ENCODE assay signal across 7 cellular contexts in the genomic region with DNA sequence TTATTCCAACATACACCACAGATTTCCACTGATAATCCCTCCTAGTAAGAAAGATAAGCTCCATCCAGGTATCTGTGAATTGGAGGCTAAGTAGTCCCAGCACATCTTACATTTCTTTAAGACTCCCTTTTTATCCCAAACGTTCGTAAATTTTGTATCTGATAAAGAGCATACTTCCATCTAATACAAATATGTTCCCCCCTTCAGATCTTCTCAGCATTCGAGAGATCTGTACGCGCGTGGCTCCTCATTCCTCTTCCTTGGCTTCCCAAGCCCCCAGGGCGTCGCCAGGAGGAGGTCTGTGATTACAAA. TPM values are rescaled to one million over a fixed set of nuclear protein-coding genes. Genes with fewer than 3 reads are reported as not detected.
DNase-seq lines count a peak whose midpoint lies in the region; ATAC-seq and TF ChIP-seq lines count a peak whose summit lies in the region.

No MANE protein-coding gene starts in this region.

- H3K27me3 ChIP-seq in effector memory CD4-positive, alpha-beta T cell (replicated peaks; ENCODE audit: control insufficient read depth, insufficient read depth, low read length, poor library complexity, severe bottlenecking): peaks cover 92% of the 10 kb centered on the region

- peak overlapping the region; percentile 75 for H3K4me3 Mint-ChIP-seq in osteocyte (ENCODE audit: unreplicated experiment)

- H3K27ac Mint-ChIP-seq in osteocyte (ENCODE audit: unreplicated experiment): no peak overlapping the region

- peak; percentile 12 for DNase-seq in NCI-H2107 (lab: John Stamatoyannopoulos, UW)
- no peak for DNase-seq in effector memory CD4-positive, alpha-beta T cell
- no peak for DNase-seq in osteocyte (ENCODE audit: extremely low spot score, unreplicated experiment)
- no peak for DNase-seq in pons (ENCODE audit: low spot score)
- no peak for DNase-seq in HEK293T (ENCODE audit: extremely low spot score)

- no peak for TF ChIP-seq CTCF in osteocyte (IDR thresholded peaks at IDR 0.05)

- peak overlapping the region; percentile 43 for H3K4me3 ChIP-seq in effector memory CD4-positive, alpha-beta T cell (ENCODE audit: insufficient read depth, low read depth, low read length, poor library complexity, severe bottlenecking)

- H3K9ac ChIP-seq in ES-I3 (ENCODE audit: low read depth, low read length): peak overlapping the region; percentile 78

- peaks cover 92% of the 10 kb centered on the region for H3K27me3 Mint-ChIP-seq in osteocyte (ENCODE audit: unreplicated experiment)

- POLR2A ChIA-PET in HEK293T (lab: Yijun Ruan, JAX): no interaction called here

- CTCF ChIA-PET in HEK293T (lab: Yijun Ruan, JAX): no interaction called here

- ATAC-seq in GM18858 (IDR thresholded peaks at IDR 0.05; ENCODE audit: unreplicated experiment): no peak

- H3K9me3 ChIP-seq in ES-I3 (ENCODE audit: control insufficient read depth, insufficient read depth, low read length): no peaks in the 10 kb centered on the region
- H3K9me3 ChIP-seq in effector memory CD4-positive, alpha-beta T cell (ENCODE audit: control insufficient read depth, low read length): no peaks in the 10 kb centered on the region

- H3K36me3 ChIP-seq in ES-I3 (ENCODE audit: insufficient read depth, low read length): no peaks in the 10 kb centered on the region
- H3K36me3 ChIP-seq in effector memory CD4-positive, alpha-beta T cell (ENCODE audit: control insufficient read depth, insufficient read depth, low read length): no peaks in the 10 kb centered on the region

- no peaks in the 10 kb centered on the region for H3K4me1 ChIP-seq in ES-I3 (ENCODE audit: insufficient read depth, low read length)
- peaks cover 18% of the 10 kb centered on the region for H3K4me1 ChIP-seq in effector memory CD4-positive, alpha-beta T cell (ENCODE audit: control insufficient read depth, insufficient read depth, low read length, poor library complexity, severe bottlenecking)

- no peak overlapping the region for H3K27ac ChIP-seq in effector memory CD4-positive, alpha-beta T cell (ENCODE audit: insufficient read depth, low read length, poor library complexity, severe bottlenecking)

- peaks cover 21% of the 10 kb centered on the region for H3K4me1 Mint-ChIP-seq in osteocyte (ENCODE audit: unreplicated experiment)

- peaks cover 3% of the 10 kb centered on the region for H3K9me3 Mint-ChIP-seq in osteocyte (ENCODE audit: unreplicated experiment)

- peaks cover 12% of the 10 kb centered on the region for H3K36me3 Mint-ChIP-seq in osteocyte (ENCODE audit: unreplicated experiment)

TF ChIP-seq in HEK293T, 16 proteins besides CTCF, POLR2A, EP300 and RAD21:
- TF ChIP-seq L3MBTL2 (conservative IDR thresholded peaks at IDR 0.05) (no peak), TARDBP (IDR thresholded peaks at IDR 0.05) (no peak), LEF1 (IDR thresholded peaks at IDR 0.05; ENCODE audit: borderline replicate concordance) (no peak), CTBP1 (IDR thresholded peaks at IDR 0.05; ENCODE audit: borderline replicate concordance) (no peak), FOXM1 (IDR thresholded peaks at IDR 0.05; ENCODE audit: borderline replicate concordance) (no peak), NFRKB (IDR thresholded peaks at IDR 0.05) (no peak), SP1 (IDR thresholded peaks at IDR 0.05) (no peak), FOXK2 (IDR thresholded peaks at IDR 0.05) (no peak), ARNT (IDR thresholded peaks at IDR 0.05) (no peak), FOXA1 (IDR thresholded peaks at IDR 0.05) (no peak), BHLHE40 (IDR thresholded peaks at IDR 0.05; ENCODE audit: borderline replicate concordance) (no peak), ZNF384 (IDR thresholded peaks at IDR 0.05) (no peak), ELF4 (IDR thresholded peaks at IDR 0.05) (no peak), HDGF (IDR thresholded peaks at IDR 0.05; ENCODE audit: borderline replicate concordance) (no peak)
- TF ChIP-seq, protein P1, sequence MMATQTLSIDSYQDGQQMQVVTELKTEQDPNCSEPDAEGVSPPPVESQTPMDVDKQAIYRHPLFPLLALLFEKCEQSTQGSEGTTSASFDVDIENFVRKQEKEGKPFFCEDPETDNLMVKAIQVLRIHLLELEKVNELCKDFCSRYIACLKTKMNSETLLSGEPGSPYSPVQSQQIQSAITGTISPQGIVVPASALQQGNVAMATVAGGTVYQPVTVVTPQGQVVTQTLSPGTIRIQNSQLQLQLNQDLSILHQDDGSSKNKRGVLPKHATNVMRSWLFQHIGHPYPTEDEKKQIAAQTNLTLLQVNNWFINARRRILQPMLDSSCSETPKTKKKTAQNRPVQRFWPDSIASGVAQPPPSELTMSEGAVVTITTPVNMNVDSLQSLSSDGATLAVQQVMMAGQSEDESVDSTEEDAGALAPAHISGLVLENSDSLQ (IDR thresholded peaks at IDR 0.05): no peak

RNA-seq across cellular contexts. Expression of a gene that starts 20.0 kb away (rescaled TPM):
- 14.3 and 16.0 TPM in 2 replicates for total RNA-seq in osteocyte

RNA-seq across cellular contexts. Expression of a gene that starts 20.4 kb away (rescaled TPM):
- total RNA-seq in osteocyte: 4.0 and 5.2 TPM in 2 replicates

RNA-seq across cellular contexts. Expression of a gene that starts 34.9 kb away (rescaled TPM):
- total RNA-seq in osteocyte: 22.9 and 23.3 TPM in 2 replicates
